ENCODE assay signal across 11 cellular contexts in genomic region chr1:197464039-197464438, GRCh38.
DNase-seq lines count a peak whose midpoint lies in the region; ATAC-seq and TF ChIP-seq lines count a peak whose summit lies in the region.
"Had no signal": no experiment of that assay in that cellular context is flagged by ENCODE, and none has a peak within 500 bp of the region (broad histone marks: within the 10 kb centered on the region; RNA-seq: fewer than 3 reads in every experiment).

No MANE protein-coding gene starts in this region.

- intact Hi-C loops in thyroid gland (cut with DNase I): no loop called here

- H3K9me3 ChIP-seq in liver (ENCODE audit: control insufficient read depth in 4 of 4, low read length in 3 of 4): no peaks in the 10 kb centered on the region
- no peaks in the 10 kb centered on the region for H3K9me3 ChIP-seq in thyroid gland

- DNase-seq in NCI-H1092 treated with DMSO at 0.1 percent for 48 hours (lab: John Stamatoyannopoulos, UW) (peak; percentile 24), NCI-H1092 (lab: John Stamatoyannopoulos, UW) (no peak), brain microvascular endothelial cell (peak; percentile 17), thyroid gland (peak in 1 of 2 donors; percentile 37), 8988T (no peak), epidermal melanocyte (ENCODE audit: insufficient read length, low spot score) (no peak)
- DNase-seq: kidney glomerular epithelial cell, NCI-H2029, WERI-Rb-1 had no signal

- WGBS in liver: 22% methylated on average over 7 of the region's 7 CpGs
- 8 to 18% methylated on average over 7 of the region's 7 CpGs for WGBS in thyroid gland, 2 donors

- TF ChIP-seq POLR2A in thyroid gland (IDR thresholded peaks at IDR 0.05): no peak

- TF ChIP-seq CTCF in brain microvascular endothelial cell (IDR thresholded peaks at IDR 0.05; ENCODE audit: low read depth, low read length, missing control alignments): no peak
- TF ChIP-seq CTCF in liver (IDR thresholded peaks at IDR 0.05; ENCODE audit: low read depth, low read length, missing input control): no peak
- TF ChIP-seq CTCF in thyroid gland (IDR thresholded peaks at IDR 0.05): no peak

- TF ChIP-seq RAD21 in liver (IDR thresholded peaks at IDR 0.05): no peak

- H3K36me3 ChIP-seq in brain microvascular endothelial cell (replicated peaks) (no peaks in the 10 kb centered on the region), liver (ENCODE audit: control insufficient read depth in 4 of 4, insufficient read depth in 3 of 4, low read depth in 1 of 4, low read length in 3 of 4) (no peaks in the 10 kb centered on the region), thyroid gland (no peaks in the 10 kb centered on the region)
- H3K36me3 ChIP-seq: WERI-Rb-1 had no signal

- no peak overlapping the region for H3K4me3 ChIP-seq in brain microvascular endothelial cell (ENCODE audit: low read depth, low read length)
- H3K4me3 ChIP-seq in liver (ENCODE audit: low read depth in 1 of 3, low read length in 3 of 3): no peak overlapping the region
- H3K4me3 ChIP-seq in thyroid gland (replicated peaks in 1 of 3): no peak overlapping the region

- no peak overlapping the region for H3K27ac ChIP-seq in brain microvascular endothelial cell
- no peak overlapping the region for H3K27ac ChIP-seq in liver (ENCODE audit: low read depth in 1 of 2, low read length in 2 of 2)
- H3K27ac ChIP-seq in thyroid gland: peak overlapping the region; percentile 10 to 64 (median 63)
- H3K27ac ChIP-seq: WERI-Rb-1 had no signal

- ATAC-seq in SK-N-SH treated with all-trans-retinoic acid at 6 μM for 48 hours: no peak

- peaks cover 0 to 4% (median 0%) of the 10 kb centered on the region in 4 donors for H3K4me1 ChIP-seq in liver (ENCODE audit: control insufficient read depth in 4 of 4, insufficient read depth in 4 of 4, low read length in 3 of 4)
- peaks cover 6 to 23% of the 10 kb centered on the region in 2 donors for H3K4me1 ChIP-seq in thyroid gland

- in situ Hi-C loops in brain microvascular endothelial cell (cut with HindIII; ENCODE audit: low pct_ligation_motif_present, low sequenced_read_pairs): no loop called here

- H3K27me3 ChIP-seq in brain microvascular endothelial cell (replicated peaks): no peaks in the 10 kb centered on the region
- H3K27me3 ChIP-seq in liver (ENCODE audit: control insufficient read depth in 4 of 4, insufficient read depth in 4 of 4, low read length in 3 of 4): no peaks in the 10 kb centered on the region
- H3K27me3 ChIP-seq in thyroid gland: no peaks in the 10 kb centered on the region

- H3K9ac ChIP-seq in liver (ENCODE audit: low read depth in 1 of 2, low read length in 2 of 2): no peak overlapping the region

TF ChIP-seq in liver, 16 proteins besides CTCF, POLR2A, EP300 and RAD21 (continues in another document):
- TF ChIP-seq FOXA2 (IDR thresholded peaks at IDR 0.05) (no peak), REST (IDR thresholded peaks at IDR 0.05) (no peak), HNF4G (IDR thresholded peaks at IDR 0.05) (no peak), GABPA (IDR thresholded peaks at IDR 0.05 in 1 of 2, conservative IDR thresholded peaks at IDR 0.05 in 1 of 2) (no peak), SP1 (IDR thresholded peaks at IDR 0.05) (peak; percentile 18), YY1 (IDR thresholded peaks at IDR 0.05) (peak; percentile 16), JUND (IDR thresholded peaks at IDR 0.05) (no peak), FOXA1 (IDR thresholded peaks at IDR 0.05) (no peak), MAX (IDR thresholded peaks at IDR 0.05) (no peak), ATF3 (IDR thresholded peaks at IDR 0.05) (no peak), NR2F2 (IDR thresholded peaks at IDR 0.05) (no peak), TAF1 (conservative IDR thresholded peaks at IDR 0.05) (no peak), EGR1 (IDR thresholded peaks at IDR 0.05; ENCODE audit: low read depth in 2 of 2) (no peak), RXRA (IDR thresholded peaks at IDR 0.05) (peak; percentile 18 to 42)

TF ChIP-seq in SK-N-SH treated with all-trans-retinoic acid at 6 μM for 48 hours, 23 proteins besides CTCF, POLR2A, EP300 and RAD21 (continues in another document):
- TF ChIP-seq ISL1 (CRISPR knock-in tag; IDR thresholded peaks at IDR 0.05): no peak
- no peak for TF ChIP-seq TSHZ2 (CRISPR knock-in tag; IDR thresholded peaks at IDR 0.05)
- no peak for TF ChIP-seq ZNF8 (CRISPR knock-in tag; IDR thresholded peaks at IDR 0.05)
- no peak for TF ChIP-seq CREB5 (CRISPR knock-in tag; IDR thresholded peaks at IDR 0.05; ENCODE audit: low read depth)
- TF ChIP-seq ZC3H10 (CRISPR knock-in tag; IDR thresholded peaks at IDR 0.05): no peak
- TF ChIP-seq ZNF70 (CRISPR knock-in tag; IDR thresholded peaks at IDR 0.05): no peak
- TF ChIP-seq ARNTL (CRISPR knock-in tag; IDR thresholded peaks at IDR 0.05; ENCODE audit: borderline replicate concordance, low read depth): no peak
- no peak for TF ChIP-seq RARB (CRISPR knock-in tag; IDR thresholded peaks at IDR 0.05)
- no peak for TF ChIP-seq ESRRG (CRISPR knock-in tag; IDR thresholded peaks at IDR 0.05)
- TF ChIP-seq SNAI2 (CRISPR knock-in tag; IDR thresholded peaks at IDR 0.05): no peak
- no peak for TF ChIP-seq GLIS3 (CRISPR knock-in tag; IDR thresholded peaks at IDR 0.05)
- no peak for TF ChIP-seq ZFP3 (CRISPR knock-in tag; IDR thresholded peaks at IDR 0.05)
- no peak for TF ChIP-seq PPARA (CRISPR knock-in tag; IDR thresholded peaks at IDR 0.05; ENCODE audit: borderline replicate concordance)
- no peak for TF ChIP-seq PATZ1 (CRISPR knock-in tag; IDR thresholded peaks at IDR 0.05; ENCODE audit: borderline replicate concordance)
- TF ChIP-seq POU6F1 (CRISPR knock-in tag; IDR thresholded peaks at IDR 0.05; ENCODE audit: borderline replicate concordance, low read depth): no peak
- no peak for TF ChIP-seq ZNF565 (CRISPR knock-in tag; conservative IDR thresholded peaks at IDR 0.05; ENCODE audit: low read depth)
- no peak for TF ChIP-seq ZFP30 (CRISPR knock-in tag; IDR thresholded peaks at IDR 0.05)
- TF ChIP-seq CSDC2 (CRISPR knock-in tag; IDR thresholded peaks at IDR 0.05): no peak

Comparison
In these comparisons a context has a peak if more than half of its experiments do, and no peak if none do; other contexts are left out.
1. DNase-seq: peak in NCI-H1092 treated with DMSO at 0.1 percent for 48 hours (single experiment) and brain microvascular endothelial cell (single experiment); none in NCI-H1092 (single experiment), 8988T (single experiment) and epidermal melanocyte (single experiment).
2. H3K27ac ChIP-seq: peak in thyroid gland (3 of 3); none in brain microvascular endothelial cell (single experiment) and liver (0 of 2).